9 cellular contexts compared by ENCODE assay signal in genomic region chr11:122984186-122985011, GRCh38. TPM values are rescaled to one million over a fixed set of nuclear protein-coding genes. Genes with fewer than 3 reads are reported as not detected.
DNase-seq lines count a peak whose midpoint lies in the region; ATAC-seq and TF ChIP-seq lines count a peak whose summit lies in the region.
"Had no signal": no experiment of that assay in that cellular context is flagged by ENCODE, and none has a peak within 500 bp of the region (broad histone marks: within the 10 kb centered on the region; RNA-seq: fewer than 3 reads in every experiment).

No MANE protein-coding gene starts in this region.

- peak overlapping the region in 1 of 2 donors; percentile 43 for H3K4me3 ChIP-seq in CD4-positive, alpha-beta memory T cell (ENCODE audit: low read length in 2 of 2)
- peak overlapping the region; percentile 37 for H3K4me3 ChIP-seq in LNCaP clone FGC (ENCODE audit: low read depth, low read length)
- H3K4me3 ChIP-seq in mammary epithelial cell (replicated peaks in 1 of 3; ENCODE audit: insufficient read depth in 1 of 3, low read depth in 2 of 3, low read length in 3 of 3) = peak overlapping the region; percentile 57 to 73 (median 57)
- peak overlapping the region; percentile 58 for H3K4me3 ChIP-seq in lung
- peak overlapping the region; percentile 34 to 70 (median 56) for H3K4me3 ChIP-seq in upper lobe of left lung

- dilution Hi-C loops in mammary epithelial cell (cut with HindIII; ENCODE audit: low sequenced_read_pairs) = no loop called here

- POLR2A ChIA-PET in CD4-positive, alpha-beta memory T cell (lab: Charles Lee; ENCODE audit: partially characterized antibody) = interaction anchor here (0.6 kb wide), 1 partner anchor 41 kb away, joined by 3 read pairs; no protein-coding TSS in a partner anchor

- H3K27ac Mint-ChIP-seq in CD4-positive, alpha-beta memory T cell = no peak overlapping the region

- H3K9me3 Mint-ChIP-seq in CD4-positive, alpha-beta memory T cell = peaks cover 0 to 17% (median 3%) of the 10 kb centered on the region in 8 donors

- no peaks in the 10 kb centered on the region for H4K20me1 ChIP-seq in mammary epithelial cell (ENCODE audit: insufficient read depth, low read length)

- CTCF ChIA-PET in CD4-positive, alpha-beta memory T cell (lab: Charles Lee; ENCODE audit: partially characterized antibody) = no interaction called here
- CTCF ChIA-PET in mammary epithelial cell (lab: Charles Lee; ENCODE audit: low non-redundant PET) = no interaction called here

- H3K27me3 Mint-ChIP-seq in CD4-positive, alpha-beta memory T cell = peaks cover 64 to 71% of the 10 kb centered on the region in 2 donors

- WGBS in mammary epithelial cell (ENCODE audit: low coverage, missing lambda C conversion rate) = 3% methylated on average over 33 of the region's 59 CpGs
- WGBS in lung, 2 donors = 0% methylated on average over 56 to 59 of the region's 59 CpGs
- 1% methylated on average over 19 to 45 of the region's 59 CpGs for WGBS in upper lobe of left lung, 2 donors

- BruUV-seq in mammary epithelial cell (replicated peaks; lab: Mats Ljungman, UMichigan) = no TSS peak

- no peak overlapping the region for H3K27ac ChIP-seq in CD4-positive, alpha-beta memory T cell (ENCODE audit: low read depth, low read length)
- H3K27ac ChIP-seq in mammary epithelial cell (ENCODE audit: insufficient read depth, low read depth, low read length) (no peak overlapping the region), lung (ENCODE audit: low read depth in 1 of 2, low read length in 1 of 2) (no peak overlapping the region), upper lobe of left lung (no peak overlapping the region)

- no peak for TF ChIP-seq EP300 in upper lobe of left lung (IDR thresholded peaks at IDR 0.05)

- TF ChIP-seq CTCF in LNCaP clone FGC (IDR thresholded peaks at IDR 0.05; ENCODE audit: control insufficient read depth, extremely low read depth, insufficient read depth) (no peak), mammary epithelial cell (conservative IDR thresholded peaks at IDR 0.05 in 1 of 2, IDR thresholded peaks at IDR 0.05 in 1 of 2; ENCODE audit: extremely low read depth in 1 of 2, insufficient read depth in 1 of 2, low read depth in 1 of 2, low read length in 2 of 2) (no peak), lung (IDR thresholded peaks at IDR 0.05; ENCODE audit: control extremely low read depth, extremely low read depth) (no peak), upper lobe of left lung (IDR thresholded peaks at IDR 0.05) (no peak)

- H3K4me1 Mint-ChIP-seq in CD4-positive, alpha-beta memory T cell = peaks cover 11 to 42% (median 17%) of the 10 kb centered on the region in 4 donors

- H3K4me2 ChIP-seq in mammary epithelial cell (ENCODE audit: insufficient read depth, low read depth, low read length) = peak overlapping the region; percentile 83

- peak overlapping the region; percentile 81 to 93 (median 86) for H3K4me3 Mint-ChIP-seq in CD4-positive, alpha-beta memory T cell

- ATAC-seq in lung (ENCODE audit: insufficient read depth, low FRiP score) (peak; percentile 19), upper lobe of left lung (ENCODE audit: low FRiP score in 2 of 2) (peak in 1 of 2 donors; percentile 56), GM18909 (IDR thresholded peaks at IDR 0.05; ENCODE audit: poor library complexity, unreplicated experiment) (no peak)

- no peaks in the 10 kb centered on the region for H3K79me2 ChIP-seq in mammary epithelial cell (ENCODE audit: insufficient read depth, low read length)

- no peaks in the 10 kb centered on the region for H3K36me3 ChIP-seq in CD4-positive, alpha-beta memory T cell (ENCODE audit: insufficient read depth, low read length)
- H3K36me3 ChIP-seq in mammary epithelial cell (ENCODE audit: insufficient read depth, low read length) (no peaks in the 10 kb centered on the region), lung (ENCODE audit: control insufficient read depth in 2 of 2, insufficient read depth in 2 of 2, low read length in 2 of 2) (no peaks in the 10 kb centered on the region), upper lobe of left lung (no peaks in the 10 kb centered on the region)

- H2AFZ ChIP-seq in mammary epithelial cell (ENCODE audit: low read depth, low read length) = peak overlapping the region; percentile 94

- no peaks in the 10 kb centered on the region for H3K9me3 ChIP-seq in CD4-positive, alpha-beta memory T cell (ENCODE audit: control insufficient read depth in 1 of 2, low read length in 2 of 2)
- H3K9me3 ChIP-seq in mammary epithelial cell (replicated peaks; ENCODE audit: insufficient read depth, low read length) (no peaks in the 10 kb centered on the region), lung (ENCODE audit: control insufficient read depth in 2 of 2, insufficient read depth in 1 of 2, low read length in 1 of 2) (peaks cover 0 to 7% of the 10 kb centered on the region in 2 donors), upper lobe of left lung (no peaks in the 10 kb centered on the region)

- intact Hi-C loops in CD4-positive, alpha-beta memory T cell (cut with micrococcal nuclease) = no loop called here
- intact Hi-C loops in mammary epithelial cell (cut with micrococcal nuclease) = no loop called here

- H3K27me3 ChIP-seq in CD4-positive, alpha-beta memory T cell (ENCODE audit: insufficient read depth, low read length) = peaks cover 66% of the 10 kb centered on the region
- H3K27me3 ChIP-seq in mammary epithelial cell (ENCODE audit: insufficient read depth, low read length) = peaks cover 45% of the 10 kb centered on the region
- H3K27me3 ChIP-seq in lung (ENCODE audit: control insufficient read depth, insufficient read depth) = peaks cover 6% of the 10 kb centered on the region
- H3K27me3 ChIP-seq in upper lobe of left lung = peaks cover 0 to 56% (median 21%) of the 10 kb centered on the region in 4 donors

- TF ChIP-seq POLR2A in upper lobe of left lung (IDR thresholded peaks at IDR 0.05) = no peak

- no peak overlapping the region for H3K9ac ChIP-seq in mammary epithelial cell (ENCODE audit: insufficient read depth, low read length)

- peaks cover 15% of the 10 kb centered on the region for H3K4me1 ChIP-seq in CD4-positive, alpha-beta memory T cell (ENCODE audit: insufficient read depth, low read length)
- H3K4me1 ChIP-seq in mammary epithelial cell (ENCODE audit: insufficient read depth, low read length) (peaks cover 9% of the 10 kb centered on the region), lung (ENCODE audit: control insufficient read depth in 2 of 2, insufficient read depth in 2 of 2, low read length in 2 of 2) (peaks cover 0 to 11% of the 10 kb centered on the region in 2 donors), upper lobe of left lung (peaks cover 12 to 28% (median 16%) of the 10 kb centered on the region in 4 donors)

- in situ Hi-C loops in mammary epithelial cell (cut with MboI; ENCODE audit: low sequenced_read_pairs in 2 of 2) = no loop called here

- H3K36me3 Mint-ChIP-seq in CD4-positive, alpha-beta memory T cell = no peaks in the 10 kb centered on the region

- peak in 1 of 5 donors; percentile 11 for DNase-seq in CD4-positive, alpha-beta memory T cell
- DNase-seq in LNCaP clone FGC (ENCODE audit: low read depth) (no peak), mammary epithelial cell (peak; percentile 12), lung (ENCODE audit: low spot score) (no peak), upper lobe of left lung (peak in 1 of 2 donors; percentile 83), GF-D8 (lab: John Stamatoyannopoulos, UW) (no peak), foreskin melanocyte (no peak)

RNA-seq across cellular contexts. Expression of gene BSX, which starts 2.8 kb away (rescaled TPM):
- total RNA-seq in CD4-positive, alpha-beta memory T cell = not detected
- not detected for polyA plus RNA-seq in CD4-positive, alpha-beta memory T cell
- total RNA-seq in mammary epithelial cell (not detected), lung (not detected), upper lobe of left lung (not detected)
- polyA plus RNA-seq in mammary epithelial cell (not detected), lung (not detected)
- not detected for polyA minus RNA-seq in mammary epithelial cell
- total RNA-seq: HT1080 had no signal
